ENCODE assay signal across 1 cellular context in the genomic region with DNA sequence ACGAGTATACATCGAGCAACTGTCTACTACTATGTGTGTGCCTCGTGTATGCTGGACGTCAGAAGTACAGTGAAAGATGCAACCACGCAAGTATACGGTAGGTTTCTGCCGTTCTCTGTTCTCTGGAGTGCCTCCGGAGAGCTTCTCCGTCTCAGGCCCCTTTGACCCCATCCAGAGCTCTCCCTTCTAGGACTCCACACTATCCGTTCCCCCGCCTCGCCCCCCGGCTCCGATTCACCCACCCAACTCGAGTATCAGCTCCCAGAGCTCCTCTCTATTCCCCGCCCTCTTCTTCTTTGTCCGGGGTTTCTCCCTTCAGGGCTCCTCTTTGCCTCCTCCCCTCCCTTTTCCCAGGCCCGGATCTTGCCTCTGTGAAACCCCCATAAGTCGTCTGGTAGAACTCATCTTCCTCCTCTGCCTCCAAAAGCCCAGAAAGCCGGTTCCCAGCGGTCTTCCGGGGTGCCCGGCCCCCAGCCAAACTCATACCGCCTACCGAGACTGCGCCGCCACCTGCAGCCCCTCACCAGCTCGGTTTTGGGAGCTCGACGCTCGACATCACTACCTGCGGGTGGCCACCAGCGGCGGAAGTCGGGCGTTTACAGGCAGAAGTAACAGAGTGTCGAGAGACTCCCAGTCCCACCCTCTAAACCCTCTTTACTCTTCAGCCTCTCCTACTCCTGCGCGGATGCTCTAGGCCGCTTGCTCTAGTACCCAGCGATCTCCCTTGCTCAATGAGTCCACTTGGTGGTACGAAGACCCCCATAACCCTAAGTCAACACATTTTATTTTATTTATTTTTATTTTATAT.
TF ChIP-seq lines count a peak whose summit lies in the region.

A gene with protein sequence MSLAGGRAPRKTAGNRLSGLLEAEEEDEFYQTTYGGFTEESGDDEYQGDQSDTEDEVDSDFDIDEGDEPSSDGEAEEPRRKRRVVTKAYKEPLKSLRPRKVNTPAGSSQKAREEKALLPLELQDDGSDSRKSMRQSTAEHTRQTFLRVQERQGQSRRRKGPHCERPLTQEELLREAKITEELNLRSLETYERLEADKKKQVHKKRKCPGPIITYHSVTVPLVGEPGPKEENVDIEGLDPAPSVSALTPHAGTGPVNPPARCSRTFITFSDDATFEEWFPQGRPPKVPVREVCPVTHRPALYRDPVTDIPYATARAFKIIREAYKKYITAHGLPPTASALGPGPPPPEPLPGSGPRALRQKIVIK (minus strand): TSS at position 560 of the 808 bp plus-strand sequence. CDS start 76 bp downstream, at position 484.

TF ChIP-seq in K562, 482 proteins besides CTCF, POLR2A, EP300 and RAD21 (continued from another document and continues in another):
- TF ChIP-seq, protein P1, sequence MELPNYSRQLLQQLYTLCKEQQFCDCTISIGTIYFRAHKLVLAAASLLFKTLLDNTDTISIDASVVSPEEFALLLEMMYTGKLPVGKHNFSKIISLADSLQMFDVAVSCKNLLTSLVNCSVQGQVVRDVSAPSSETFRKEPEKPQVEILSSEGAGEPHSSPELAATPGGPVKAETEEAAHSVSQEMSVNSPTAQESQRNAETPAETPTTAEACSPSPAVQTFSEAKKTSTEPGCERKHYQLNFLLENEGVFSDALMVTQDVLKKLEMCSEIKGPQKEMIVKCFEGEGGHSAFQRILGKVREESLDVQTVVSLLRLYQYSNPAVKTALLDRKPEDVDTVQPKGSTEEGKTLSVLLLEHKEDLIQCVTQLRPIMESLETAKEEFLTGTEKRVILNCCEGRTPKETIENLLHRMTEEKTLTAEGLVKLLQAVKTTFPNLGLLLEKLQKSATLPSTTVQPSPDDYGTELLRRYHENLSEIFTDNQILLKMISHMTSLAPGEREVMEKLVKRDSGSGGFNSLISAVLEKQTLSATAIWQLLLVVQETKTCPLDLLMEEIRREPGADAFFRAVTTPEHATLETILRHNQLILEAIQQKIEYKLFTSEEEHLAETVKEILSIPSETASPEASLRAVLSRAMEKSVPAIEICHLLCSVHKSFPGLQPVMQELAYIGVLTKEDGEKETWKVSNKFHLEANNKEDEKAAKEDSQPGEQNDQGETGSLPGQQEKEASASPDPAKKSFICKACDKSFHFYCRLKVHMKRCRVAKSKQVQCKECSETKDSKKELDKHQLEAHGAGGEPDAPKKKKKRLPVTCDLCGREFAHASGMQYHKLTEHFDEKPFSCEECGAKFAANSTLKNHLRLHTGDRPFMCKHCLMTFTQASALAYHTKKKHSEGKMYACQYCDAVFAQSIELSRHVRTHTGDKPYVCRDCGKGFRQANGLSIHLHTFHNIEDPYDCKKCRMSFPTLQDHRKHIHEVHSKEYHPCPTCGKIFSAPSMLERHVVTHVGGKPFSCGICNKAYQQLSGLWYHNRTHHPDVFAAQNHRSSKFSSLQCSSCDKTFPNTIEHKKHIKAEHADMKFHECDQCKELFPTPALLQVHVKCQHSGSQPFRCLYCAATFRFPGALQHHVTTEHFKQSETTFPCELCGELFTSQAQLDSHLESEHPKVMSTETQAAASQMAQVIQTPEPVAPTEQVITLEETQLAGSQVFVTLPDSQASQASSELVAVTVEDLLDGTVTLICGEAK (IDR thresholded peaks at IDR 0.05) = peak; percentile 77
- TF ChIP-seq, protein P1 (CRISPR knock-in tag; IDR thresholded peaks at IDR 0.05) = no peak
- peak; percentile 79 for TF ChIP-seq C11orf30 (IDR thresholded peaks at IDR 0.05; ENCODE audit: low read depth)
- no peak for TF ChIP-seq KLF13 (tag; IDR thresholded peaks at IDR 0.05; ENCODE audit: borderline replicate concordance, low read depth)
- TF ChIP-seq ERF (CRISPR knock-in tag; IDR thresholded peaks at IDR 0.05) = no peak
- no peak for TF ChIP-seq RBM15 (IDR thresholded peaks at IDR 0.05; ENCODE audit: insufficient read depth, low read length)
- TF ChIP-seq, protein P2, sequence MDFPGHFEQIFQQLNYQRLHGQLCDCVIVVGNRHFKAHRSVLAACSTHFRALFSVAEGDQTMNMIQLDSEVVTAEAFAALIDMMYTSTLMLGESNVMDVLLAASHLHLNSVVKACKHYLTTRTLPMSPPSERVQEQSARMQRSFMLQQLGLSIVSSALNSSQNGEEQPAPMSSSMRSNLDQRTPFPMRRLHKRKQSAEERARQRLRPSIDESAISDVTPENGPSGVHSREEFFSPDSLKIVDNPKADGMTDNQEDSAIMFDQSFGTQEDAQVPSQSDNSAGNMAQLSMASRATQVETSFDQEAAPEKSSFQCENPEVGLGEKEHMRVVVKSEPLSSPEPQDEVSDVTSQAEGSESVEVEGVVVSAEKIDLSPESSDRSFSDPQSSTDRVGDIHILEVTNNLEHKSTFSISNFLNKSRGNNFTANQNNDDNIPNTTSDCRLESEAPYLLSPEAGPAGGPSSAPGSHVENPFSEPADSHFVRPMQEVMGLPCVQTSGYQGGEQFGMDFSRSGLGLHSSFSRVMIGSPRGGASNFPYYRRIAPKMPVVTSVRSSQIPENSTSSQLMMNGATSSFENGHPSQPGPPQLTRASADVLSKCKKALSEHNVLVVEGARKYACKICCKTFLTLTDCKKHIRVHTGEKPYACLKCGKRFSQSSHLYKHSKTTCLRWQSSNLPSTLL (IDR thresholded peaks at IDR 0.05) = no peak
- 0 out of 2 replicates have a peak, but pooled peaks have one; percentile 14 for TF ChIP-seq SMC3 (conservative IDR thresholded peaks at IDR 0.05; ENCODE audit: insufficient read depth, low read depth, low read length)
- no peak for TF ChIP-seq NR2F6 (CRISPR knock-in tag; IDR thresholded peaks at IDR 0.05)
- TF ChIP-seq SLC30A9 (CRISPR knock-in tag; IDR thresholded peaks at IDR 0.05) = no peak
- TF ChIP-seq NCOA1 (IDR thresholded peaks at IDR 0.05; ENCODE audit: low read depth) = no peak
- TF ChIP-seq CBX3 (IDR thresholded peaks at IDR 0.05; ENCODE audit: borderline replicate concordance in 1 of 2, low read length in 2 of 2) = peak in 1 of 2 experiments; percentile 70; a peak in 1 of 3 replicates
- peak; percentile 37; the same call in 1 of the 2 replicates for TF ChIP-seq CC2D1A (IDR thresholded peaks at IDR 0.05)
- TF ChIP-seq NONO (IDR thresholded peaks at IDR 0.05; ENCODE audit: low read depth in 2 of 2, low read length in 1 of 2) = no peak
- peak; percentile 91 for TF ChIP-seq KDM5B (IDR thresholded peaks at IDR 0.05; ENCODE audit: insufficient replicate concordance, low read depth, low read length)
- TF ChIP-seq HDAC2 (IDR thresholded peaks at IDR 0.05) = peak; percentile 69
- TF ChIP-seq CEBPG (CRISPR knock-in tag; IDR thresholded peaks at IDR 0.05) = no peak
- TF ChIP-seq CEBPG (tag; conservative IDR thresholded peaks at IDR 0.05 in 1 of 2, IDR thresholded peaks at IDR 0.05 in 1 of 2) = no peak
- no peak for TF ChIP-seq HOXB6 (CRISPR knock-in tag; IDR thresholded peaks at IDR 0.05; ENCODE audit: borderline replicate concordance)
- peak; percentile 93 for TF ChIP-seq ELF2 (CRISPR knock-in tag; IDR thresholded peaks at IDR 0.05)
- no peak; the same call in none of the 2 replicates for TF ChIP-seq GTF2E2 (tag; IDR thresholded peaks at IDR 0.05)
- TF ChIP-seq ZKSCAN8 (CRISPR knock-in tag; IDR thresholded peaks at IDR 0.05) = no peak
- no peak for TF ChIP-seq RBM22 (IDR thresholded peaks at IDR 0.05; ENCODE audit: low read depth, low read length, poor library complexity, severe bottlenecking)
- TF ChIP-seq, protein P3, sequence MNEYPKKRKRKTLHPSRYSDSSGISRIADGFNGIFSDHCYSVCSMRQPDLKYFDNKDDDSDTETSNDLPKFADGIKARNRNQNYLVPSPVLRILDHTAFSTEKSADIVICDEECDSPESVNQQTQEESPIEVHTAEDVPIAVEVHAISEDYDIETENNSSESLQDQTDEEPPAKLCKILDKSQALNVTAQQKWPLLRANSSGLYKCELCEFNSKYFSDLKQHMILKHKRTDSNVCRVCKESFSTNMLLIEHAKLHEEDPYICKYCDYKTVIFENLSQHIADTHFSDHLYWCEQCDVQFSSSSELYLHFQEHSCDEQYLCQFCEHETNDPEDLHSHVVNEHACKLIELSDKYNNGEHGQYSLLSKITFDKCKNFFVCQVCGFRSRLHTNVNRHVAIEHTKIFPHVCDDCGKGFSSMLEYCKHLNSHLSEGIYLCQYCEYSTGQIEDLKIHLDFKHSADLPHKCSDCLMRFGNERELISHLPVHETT (CRISPR knock-in tag; conservative IDR thresholded peaks at IDR 0.05 in 1 of 2, IDR thresholded peaks at IDR 0.05 in 1 of 2) = peak in 1 of 2 experiments; percentile 79; a peak in 1 of 4 replicates
- TF ChIP-seq, protein P4, sequence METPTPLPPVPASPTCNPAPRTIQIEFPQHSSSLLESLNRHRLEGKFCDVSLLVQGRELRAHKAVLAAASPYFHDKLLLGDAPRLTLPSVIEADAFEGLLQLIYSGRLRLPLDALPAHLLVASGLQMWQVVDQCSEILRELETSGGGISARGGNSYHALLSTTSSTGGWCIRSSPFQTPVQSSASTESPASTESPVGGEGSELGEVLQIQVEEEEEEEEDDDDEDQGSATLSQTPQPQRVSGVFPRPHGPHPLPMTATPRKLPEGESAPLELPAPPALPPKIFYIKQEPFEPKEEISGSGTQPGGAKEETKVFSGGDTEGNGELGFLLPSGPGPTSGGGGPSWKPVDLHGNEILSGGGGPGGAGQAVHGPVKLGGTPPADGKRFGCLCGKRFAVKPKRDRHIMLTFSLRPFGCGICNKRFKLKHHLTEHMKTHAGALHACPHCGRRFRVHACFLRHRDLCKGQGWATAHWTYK (CRISPR knock-in tag; IDR thresholded peaks at IDR 0.05) = 0 out of 2 replicates have a peak, but pooled peaks have one; percentile 77
- TF ChIP-seq MYNN (IDR thresholded peaks at IDR 0.05) = peak; percentile 75
- TF ChIP-seq MYNN (CRISPR knock-in tag; IDR thresholded peaks at IDR 0.05) = no peak
- TF ChIP-seq NFE2 (IDR thresholded peaks at IDR 0.05; ENCODE audit: low read depth) = no peak; the same call in 1 of the 2 replicates
- TF ChIP-seq PML (IDR thresholded peaks at IDR 0.05; ENCODE audit: low read length) = peak; percentile 79; the same call in 1 of the 2 replicates
- no peak for TF ChIP-seq SRSF7 (optimal IDR thresholded peaks at IDR 0.05; ENCODE audit: low read depth, low read length)
- TF ChIP-seq GABPA (tag; conservative IDR thresholded peaks at IDR 0.05; ENCODE audit: low read depth) = peak; percentile 91
- TF ChIP-seq ZNF778 (CRISPR knock-in tag; IDR thresholded peaks at IDR 0.05) = no peak
- TF ChIP-seq, protein P5, sequence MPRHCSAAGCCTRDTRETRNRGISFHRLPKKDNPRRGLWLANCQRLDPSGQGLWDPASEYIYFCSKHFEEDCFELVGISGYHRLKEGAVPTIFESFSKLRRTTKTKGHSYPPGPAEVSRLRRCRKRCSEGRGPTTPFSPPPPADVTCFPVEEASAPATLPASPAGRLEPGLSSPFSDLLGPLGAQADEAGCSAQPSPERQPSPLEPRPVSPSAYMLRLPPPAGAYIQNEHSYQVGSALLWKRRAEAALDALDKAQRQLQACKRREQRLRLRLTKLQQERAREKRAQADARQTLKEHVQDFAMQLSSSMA (CRISPR knock-in tag; IDR thresholded peaks at IDR 0.05) = no peak
- TF ChIP-seq ZFPM2 (CRISPR knock-in tag; IDR thresholded peaks at IDR 0.05) = no peak
- no peak for TF ChIP-seq TSC22D4 (tag; IDR thresholded peaks at IDR 0.05)
- TF ChIP-seq MBD2 (IDR thresholded peaks at IDR 0.05; ENCODE audit: borderline replicate concordance, low read depth) = 0 out of 2 replicates have a peak, but pooled peaks have one; percentile 69
- no peak for TF ChIP-seq MIER1 (IDR thresholded peaks at IDR 0.05; ENCODE audit: low read depth)
- no peak for TF ChIP-seq ZNF707 (CRISPR knock-in tag; conservative IDR thresholded peaks at IDR 0.05)
- TF ChIP-seq SMAD4 (CRISPR knock-in tag; conservative IDR thresholded peaks at IDR 0.05) = no peak; the same call in none of the 2 replicates
- TF ChIP-seq, protein P6, sequence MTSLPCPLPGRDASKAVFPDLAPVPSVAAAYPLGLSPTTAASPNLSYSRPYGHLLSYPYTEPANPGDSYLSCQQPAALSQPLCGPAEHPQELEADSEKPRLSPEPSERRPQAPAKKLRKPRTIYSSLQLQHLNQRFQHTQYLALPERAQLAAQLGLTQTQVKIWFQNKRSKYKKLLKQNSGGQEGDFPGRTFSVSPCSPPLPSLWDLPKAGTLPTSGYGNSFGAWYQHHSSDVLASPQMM (CRISPR knock-in tag; IDR thresholded peaks at IDR 0.05) = no peak
- TF ChIP-seq ZNF57 (CRISPR knock-in tag; IDR thresholded peaks at IDR 0.05) = no peak
- TF ChIP-seq, protein P7, sequence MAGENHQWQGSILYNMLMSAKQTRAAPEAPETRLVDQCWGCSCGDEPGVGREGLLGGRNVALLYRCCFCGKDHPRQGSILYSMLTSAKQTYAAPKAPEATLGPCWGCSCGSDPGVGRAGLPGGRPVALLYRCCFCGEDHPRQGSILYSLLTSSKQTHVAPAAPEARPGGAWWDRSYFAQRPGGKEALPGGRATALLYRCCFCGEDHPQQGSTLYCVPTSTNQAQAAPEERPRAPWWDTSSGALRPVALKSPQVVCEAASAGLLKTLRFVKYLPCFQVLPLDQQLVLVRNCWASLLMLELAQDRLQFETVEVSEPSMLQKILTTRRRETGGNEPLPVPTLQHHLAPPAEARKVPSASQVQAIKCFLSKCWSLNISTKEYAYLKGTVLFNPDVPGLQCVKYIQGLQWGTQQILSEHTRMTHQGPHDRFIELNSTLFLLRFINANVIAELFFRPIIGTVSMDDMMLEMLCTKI (IDR thresholded peaks at IDR 0.05; ENCODE audit: partially characterized antibody) = no peak
- no peak for TF ChIP-seq NR2C2 (CRISPR knock-in tag; IDR thresholded peaks at IDR 0.05)
- peak; percentile 50; the same call in 1 of the 2 replicates for TF ChIP-seq NR2C2 (tag; IDR thresholded peaks at IDR 0.05)
- peak; percentile 59 for TF ChIP-seq SAP30 (IDR thresholded peaks at IDR 0.05; ENCODE audit: borderline replicate concordance, insufficient read depth, low read depth, low read length, poor library complexity, severe bottlenecking)
- TF ChIP-seq ATF7 (IDR thresholded peaks at IDR 0.05) = peak; percentile 75
